Comparison of ENCODE assay signal across 8 cellular contexts in genomic region chr10:45374451-45375052, GRCh38. TPM values are rescaled to one million over a fixed set of nuclear protein-coding genes. Genes with fewer than 3 reads are reported as not detected.
DNase-seq lines count a peak whose midpoint lies in the region; ATAC-seq and TF ChIP-seq lines count a peak whose summit lies in the region.

No MANE protein-coding gene starts in this region.

- H3K4me1 ChIP-seq in ACC112 (ENCODE audit: control insufficient read depth, insufficient read depth, low read length, unreplicated experiment), result no peaks in the 10 kb centered on the region
- H3K4me1 ChIP-seq in gastroesophageal sphincter, result peaks cover 0 to 27% (median 18%) of the 10 kb centered on the region in 3 donors
- peaks cover 9% of the 10 kb centered on the region for H3K4me1 ChIP-seq in rectal smooth muscle tissue (ENCODE audit: control insufficient read depth, insufficient read depth, low read length)

- no peak overlapping the region for H2AFZ ChIP-seq in ACC112 (ENCODE audit: low read length, unreplicated experiment)

- H3K4me3 ChIP-seq in ACC112 (ENCODE audit: low read depth, low read length) (peak overlapping the region; percentile 28; the same call in 1 of the 2 replicates), NB4 (ENCODE audit: low read depth, low read length) (peak overlapping the region; percentile 8), gastroesophageal sphincter (peak overlapping the region; percentile 13 to 54), rectal smooth muscle tissue (ENCODE audit: low read length) (peak overlapping the region; percentile 67)

- H3K27ac ChIP-seq in ACC112 (ENCODE audit: low read depth, low read length) (no peak overlapping the region), gastroesophageal sphincter (peak overlapping the region in 3 of 4 donors; percentile 17 to 56 (median 38)), rectal smooth muscle tissue (ENCODE audit: low read depth, low read length) (no peak overlapping the region)

- no peaks in the 10 kb centered on the region for H3K9me3 ChIP-seq in gastroesophageal sphincter

- ATAC-seq in GM18907 (IDR thresholded peaks at IDR 0.05; ENCODE audit: unreplicated experiment), result peak; percentile 8
- no peak for ATAC-seq in gastroesophageal sphincter
- no peak for ATAC-seq in GM21576 (IDR thresholded peaks at IDR 0.05; ENCODE audit: unreplicated experiment)

- no CpG with 5 or more reads among the region's 38 CpGs for WGBS in gastroesophageal sphincter (ENCODE audit: low coverage in 1 of 2), 2 donors

- H3K9ac ChIP-seq in rectal smooth muscle tissue (ENCODE audit: low read length), result no peak overlapping the region

- H3K79me2 ChIP-seq in ACC112 (ENCODE audit: control insufficient read depth, insufficient read depth, low read length, unreplicated experiment), result no peaks in the 10 kb centered on the region

- DNase-seq in NB4 (ENCODE audit: low read depth), result peak; percentile 52
- DNase-seq in NCI-H2227 treated with DMSO at 0.1 percent for 48 hours (lab: John Stamatoyannopoulos, UW), result no peak
- no peak for DNase-seq in nucleus accumbens (lab: John Stamatoyannopoulos, UW)

- TF ChIP-seq CTCF in NB4 (IDR thresholded peaks at IDR 0.05; ENCODE audit: low read depth, low read length) (no peak), gastroesophageal sphincter (IDR thresholded peaks at IDR 0.05) (no peak)

- TF ChIP-seq POLR2A in NB4 (IDR thresholded peaks at IDR 0.05; ENCODE audit: extremely low read depth, insufficient read length) (no peak), gastroesophageal sphincter (IDR thresholded peaks at IDR 0.05) (no peak)

- H3K36me3 ChIP-seq in ACC112 (ENCODE audit: insufficient read depth, low read length) (no peaks in the 10 kb centered on the region), gastroesophageal sphincter (no peaks in the 10 kb centered on the region), rectal smooth muscle tissue (ENCODE audit: control insufficient read depth, insufficient read depth, low read length) (no peaks in the 10 kb centered on the region)

- no peak for TF ChIP-seq EP300 in gastroesophageal sphincter (IDR thresholded peaks at IDR 0.05)

- H3K27me3 ChIP-seq in ACC112 (ENCODE audit: insufficient read depth, low read length), result peaks cover 86% of the 10 kb centered on the region
- peaks cover 63% of the 10 kb centered on the region for H3K27me3 ChIP-seq in gastroesophageal sphincter
- H3K27me3 ChIP-seq in rectal smooth muscle tissue (ENCODE audit: control insufficient read depth, insufficient read depth, low read length), result peaks cover 10% of the 10 kb centered on the region

RNA-seq across cellular contexts. Expression of gene ALOX5, which starts 0.5 kb away (rescaled TPM):
- 10 to 100 TPM; 13.7 to 46.4 (median 17.9) TPM for total RNA-seq in gastroesophageal sphincter

RNA-seq across cellular contexts. Expression of gene OR13A1, which starts 59.1 kb away (rescaled TPM):
- total RNA-seq in gastroesophageal sphincter, result not detected

Comparison
In these comparisons a context has a peak if more than half of its experiments do, and no peak if none do; other contexts are left out.
1. H3K27ac ChIP-seq: peak in gastroesophageal sphincter (3 of 4); none in ACC112 (single experiment) and rectal smooth muscle tissue (single experiment).
2. H3K4me3 ChIP-seq: peak in every context shown above with its lines; median percentile 67 in rectal smooth muscle tissue; 34 in gastroesophageal sphincter; 28 in ACC112; 8 in NB4.